ENCODE assay signal across 26 cellular contexts in the genomic region with DNA sequence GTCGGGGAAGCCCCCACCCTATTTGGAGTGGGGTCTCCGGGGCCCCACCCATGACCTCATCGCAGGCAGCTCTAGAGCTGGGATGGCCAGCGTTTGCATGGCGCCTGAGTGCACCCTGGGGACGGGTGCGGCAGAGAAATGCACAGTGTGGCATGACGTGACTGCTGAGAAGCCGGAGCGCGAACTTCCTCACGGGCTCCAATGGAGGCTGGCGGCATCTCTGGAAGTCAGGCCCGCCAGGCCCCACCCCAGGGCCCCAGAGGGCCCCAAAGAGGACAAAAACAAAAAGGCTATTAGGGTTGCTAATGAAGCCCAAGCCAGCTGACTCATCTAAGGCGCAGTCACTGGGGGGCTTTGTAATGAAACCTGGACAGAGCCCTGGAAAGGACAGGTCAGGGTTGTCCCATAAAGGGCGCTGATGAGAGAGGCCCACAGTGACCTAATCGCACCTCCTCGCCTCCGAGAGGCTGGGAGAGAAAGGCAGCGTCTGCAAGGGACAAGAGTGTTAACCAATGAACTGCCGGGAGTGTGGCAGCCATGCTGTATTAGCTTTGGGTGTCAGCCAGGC.
DNase-seq lines count a peak whose midpoint lies in the region; ATAC-seq and TF ChIP-seq lines count a peak whose summit lies in the region.
"Had no signal": no experiment of that assay in that cellular context is flagged by ENCODE, and none has a peak within 500 bp of the region (broad histone marks: within the 10 kb centered on the region; RNA-seq: fewer than 3 reads in every experiment).

No MANE protein-coding gene starts in this region.

- H3K27ac ChIP-seq in left ventricle myocardium inferior (replicated peaks) (peak overlapping the region; percentile 53), suprapubic skin (peak overlapping the region; percentile 79)
- H3K27ac ChIP-seq: SJCRH30 had no signal

- intact Hi-C loops in left ventricle myocardium inferior (cut with micrococcal nuclease), result no loop called here

- ATAC-seq in HG02678 (IDR thresholded peaks at IDR 0.05; ENCODE audit: unreplicated experiment), result no peak
- ATAC-seq: activated CD4-positive, CD25-positive, alpha-beta regulatory T cell treated with anti-CD3 and anti-CD28 coated beads, Interleukin-2, amount 50 U/mL, for 24 hours; activated CD8-positive, alpha-beta T cell treated with anti-CD3 and anti-CD28 coated beads, Interleukin-2, amount 10 ng/mL, durations not matched to agents 7 days and 5 days; PC-3 had no signal

- H3K4me1 ChIP-seq in left ventricle myocardium inferior, result peaks cover 7% of the 10 kb centered on the region
- H3K4me1 ChIP-seq in suprapubic skin, result peaks cover 9% of the 10 kb centered on the region
- H3K4me1 ChIP-seq: Caco-2 had no signal

- TF ChIP-seq POLR2A in suprapubic skin (IDR thresholded peaks at IDR 0.05), result no peak

- H3K9me3 Mint-ChIP-seq in brain, result peaks cover 0 to 3% (median 2%) of the 10 kb centered on the region in 5 experiments
- H3K9me3 Mint-ChIP-seq in nephron progenitor cell, result peaks cover 11% of the 10 kb centered on the region

- no peak overlapping the region for H3K4me3 ChIP-seq in left ventricle myocardium inferior
- H3K4me3 ChIP-seq in suprapubic skin, result no peak overlapping the region
- H3K4me3 ChIP-seq: SJCRH30 had no signal

- H3K27ac Mint-ChIP-seq in brain (peak overlapping the region in 2 of 5 experiments; percentile 29 to 60), nephron progenitor cell (peak overlapping the region; percentile 90)
- H3K27ac Mint-ChIP-seq: activated CD8-positive, alpha-beta T cell treated with anti-CD3 and anti-CD28 coated beads, Interleukin-2, amount 10 ng/mL, durations not matched to agents 7 days and 5 days; activated naive CD8-positive, alpha-beta T cell treated with anti-CD3 and anti-CD28 coated beads for 36 hours had no signal

- 77% methylated on average over 21 of the region's 21 CpGs for WGBS in suprapubic skin

- H3K36me3 Mint-ChIP-seq in brain (no peaks in the 10 kb centered on the region), nephron progenitor cell (ENCODE audit: low read depth) (peaks cover 7% of the 10 kb centered on the region)
- H3K36me3 Mint-ChIP-seq: activated naive CD8-positive, alpha-beta T cell treated with anti-CD3 and anti-CD28 coated beads for 36 hours had no signal

- H3K4me1 Mint-ChIP-seq in brain, result peaks cover 47% of the 10 kb centered on the region
- H3K4me1 Mint-ChIP-seq in nephron progenitor cell, result peaks cover 82% of the 10 kb centered on the region

- H3K9me3 ChIP-seq in left ventricle myocardium inferior (replicated peaks), result no peaks in the 10 kb centered on the region
- H3K9me3 ChIP-seq in suprapubic skin, result no peaks in the 10 kb centered on the region
- H3K9me3 ChIP-seq: Caco-2, SJCRH30 had no signal

- H3K4me3 Mint-ChIP-seq in brain (peak overlapping the region in 3 of 5 experiments; percentile 62 to 87 (median 70)), nephron progenitor cell (peak overlapping the region; percentile 79)
- H3K4me3 Mint-ChIP-seq: activated CD8-positive, alpha-beta T cell treated with anti-CD3 and anti-CD28 coated beads, Interleukin-2, amount 10 ng/mL, durations not matched to agents 7 days and 5 days; activated naive CD8-positive, alpha-beta T cell treated with anti-CD3 and anti-CD28 coated beads for 36 hours had no signal

- TF ChIP-seq CTCF in brain (conservative IDR thresholded peaks at IDR 0.05) (no peak), left ventricle myocardium inferior (IDR thresholded peaks at IDR 0.05; ENCODE audit: borderline replicate concordance) (no peak), nephron progenitor cell (IDR thresholded peaks at IDR 0.05) (no peak), suprapubic skin (IDR thresholded peaks at IDR 0.05) (no peak)

- no peak for TF ChIP-seq EP300 in suprapubic skin (IDR thresholded peaks at IDR 0.05)

- peaks cover 10% of the 10 kb centered on the region for H3K27me3 ChIP-seq in left ventricle myocardium inferior (ENCODE audit: low read depth)
- H3K27me3 ChIP-seq in suprapubic skin, result no peaks in the 10 kb centered on the region
- H3K27me3 ChIP-seq: SJCRH30 had no signal

- H3K27me3 Mint-ChIP-seq in brain (peaks cover 3% of the 10 kb centered on the region), nephron progenitor cell (ENCODE audit: low read depth, poor library complexity) (peaks cover 3% of the 10 kb centered on the region)
- H3K27me3 Mint-ChIP-seq: activated naive CD8-positive, alpha-beta T cell treated with anti-CD3 and anti-CD28 coated beads for 36 hours had no signal

- H3K36me3 ChIP-seq in left ventricle myocardium inferior (no peaks in the 10 kb centered on the region), suprapubic skin (no peaks in the 10 kb centered on the region)
- H3K36me3 ChIP-seq: SJCRH30 had no signal

- DNase-seq in left ventricle myocardium inferior, result no peak
- no peak for DNase-seq in nephron progenitor cell
- peak; percentile 69 to 79 for DNase-seq in suprapubic skin (ENCODE audit: low spot score in 2 of 2)
- no peak for DNase-seq in HuH-7 (ENCODE audit: low spot score)
- no peak for DNase-seq in RKO (ENCODE audit: low spot score)
- no peak for DNase-seq in cortex of kidney (lab: John Stamatoyannopoulos, UW)
- DNase-seq: activated CD8-positive, alpha-beta T cell treated with anti-CD3 and anti-CD28 coated beads, Interleukin-2, amount 10 ng/mL, durations not matched to agents 7 days and 5 days; activated effector memory CD4-positive, alpha-beta T cell treated with Interleukin-2 at 50 U/mL for 16 hours; activated naive CD8-positive, alpha-beta T cell treated with anti-CD3 and anti-CD28 coated beads for 36 hours; activated T-cell treated with anti-CD3 and anti-CD28 coated beads for 4 hours; C1 segment of cervical spinal cord; Caco-2; cerebellar nuclear complex; DMS79 treated with DMSO at 0.1 percent for 48 hours; foreskin melanocyte; H7; Kasumi-1; NCI-H2171; NCI-H524; nucleus accumbens; PC-3; SJCRH30; T-helper 1 cell had no signal

Comparison
In these comparisons a context has a peak if more than half of its experiments do, and no peak if none do; other contexts are left out.
1. DNase-seq: peak in suprapubic skin (2 of 2); none in left ventricle myocardium inferior (single experiment), nephron progenitor cell (single experiment), HuH-7 (single experiment), RKO (single experiment) and cortex of kidney (single experiment).